In genomic region chr20:51529758-51530157, GRCh38 we compare ENCODE assay signal across 8 cellular contexts. TPM values are rescaled to one million over a fixed set of nuclear protein-coding genes. Genes with fewer than 3 reads are reported as not detected.
DNase-seq lines count a peak whose midpoint lies in the region; ATAC-seq and TF ChIP-seq lines count a peak whose summit lies in the region.

No MANE protein-coding gene starts in this region.

- H3K4me1 Mint-ChIP-seq in immature natural killer cell: peaks cover 100% of the 10 kb centered on the region in 2 donors
- H3K4me1 Mint-ChIP-seq in stimulated activated effector memory CD8-positive, alpha-beta T cell treated with anti-CD3 and anti-CD28 coated beads, Interleukin-12 subunit alpha, Interleukin-12 subunit beta, amount 100 ng/mL, for 72 hours: peaks cover 96% of the 10 kb centered on the region

- peak; percentile 53 for ATAC-seq in stimulated activated effector memory CD8-positive, alpha-beta T cell treated with anti-CD3 and anti-CD28 coated beads, Interleukin-12 subunit alpha, Interleukin-12 subunit beta, amount 100 ng/mL, for 72 hours
- no peak for ATAC-seq in GM18502 (IDR thresholded peaks at IDR 0.05; ENCODE audit: poor library complexity, unreplicated experiment)

- H3K36me3 Mint-ChIP-seq in immature natural killer cell: peaks cover 3 to 24% (median 12%) of the 10 kb centered on the region in 3 donors
- peaks cover 79% of the 10 kb centered on the region for H3K36me3 Mint-ChIP-seq in stimulated activated effector memory CD8-positive, alpha-beta T cell treated with anti-CD3 and anti-CD28 coated beads, Interleukin-12 subunit alpha, Interleukin-12 subunit beta, amount 100 ng/mL, for 72 hours

- peak overlapping the region; percentile 95 to 100 (median 100) for H3K27ac Mint-ChIP-seq in immature natural killer cell
- peak overlapping the region; percentile 98 for H3K27ac Mint-ChIP-seq in stimulated activated effector memory CD8-positive, alpha-beta T cell treated with anti-CD3 and anti-CD28 coated beads, Interleukin-12 subunit alpha, Interleukin-12 subunit beta, amount 100 ng/mL, for 72 hours

- peaks cover 5 to 41% (median 14%) of the 10 kb centered on the region in 3 donors for H3K27me3 Mint-ChIP-seq in immature natural killer cell (ENCODE audit: low read depth in 3 of 3)

- no peak overlapping the region for H3K4me3 ChIP-seq in dorsolateral prefrontal cortex

- no peak overlapping the region for H3K27ac ChIP-seq in dorsolateral prefrontal cortex

- intact Hi-C loops in dorsolateral prefrontal cortex (cut with DNase I): no loop called here

- TF ChIP-seq CTCF in dorsolateral prefrontal cortex (IDR thresholded peaks at IDR 0.05 in 54 of 56, conservative IDR thresholded peaks at IDR 0.05 in 2 of 56; ENCODE audit: low read depth in 1 of 56, partially characterized antibody in 56 of 56): no peak

- DNase-seq in NCI-H226 (peak; percentile 19), immature natural killer cell (peak; percentile 55 to 68 (median 56)), DMS 273 (lab: John Stamatoyannopoulos, UW; ENCODE audit: unreplicated experiment) (no peak), dorsolateral prefrontal cortex (no peak), DMS153 treated with DMSO at 0.1 percent for 48 hours (lab: John Stamatoyannopoulos, UW; ENCODE audit: unreplicated experiment) (no peak)
- peak; percentile 85 for DNase-seq in activated CD8-positive, alpha-beta memory T cell treated with anti-CD3 and anti-CD28 coated beads, Interleukin-2, amount 50 U/mL, for 48 hours
- peak; percentile 49 to 84 for DNase-seq in stimulated activated effector memory CD8-positive, alpha-beta T cell treated with anti-CD3 and anti-CD28 coated beads, Interleukin-12 subunit alpha, Interleukin-12 subunit beta, amount 100 ng/mL, for 72 hours (ENCODE audit: low spot score in 2 of 2)

- peaks cover 0 to 9% (median 0%) of the 10 kb centered on the region in 45 donors for H3K27me3 ChIP-seq in dorsolateral prefrontal cortex

- peak overlapping the region; percentile 48 to 79 (median 74) for H3K4me3 Mint-ChIP-seq in immature natural killer cell
- H3K4me3 Mint-ChIP-seq in stimulated activated effector memory CD8-positive, alpha-beta T cell treated with anti-CD3 and anti-CD28 coated beads, Interleukin-12 subunit alpha, Interleukin-12 subunit beta, amount 100 ng/mL, for 72 hours: peak overlapping the region; percentile 87

- no peaks in the 10 kb centered on the region for H3K9me3 Mint-ChIP-seq in immature natural killer cell
- no peaks in the 10 kb centered on the region for H3K9me3 Mint-ChIP-seq in stimulated activated effector memory CD8-positive, alpha-beta T cell treated with anti-CD3 and anti-CD28 coated beads, Interleukin-12 subunit alpha, Interleukin-12 subunit beta, amount 100 ng/mL, for 72 hours

RNA-seq across cellular contexts. Expression of gene NFATC2, which starts 12.8 kb away (rescaled TPM):
- polyA plus RNA-seq in immature natural killer cell: 100 to 1,000 TPM in 1 of 3 donors, 10 to 100 TPM in 2; 14.5 to 101 (median 21.3) TPM
- total RNA-seq in dorsolateral prefrontal cortex: 10 to 100 TPM in 1 of 120 experiments, 1 to 10 TPM in 119; 1.6 to 11.4 (median 4.1) TPM

Comparison
In these comparisons a context has a peak if more than half of its experiments do, and no peak if none do; other contexts are left out.
1. DNase-seq: peak in NCI-H226 (single experiment), activated CD8-positive, alpha-beta memory T cell treated with anti-CD3 and anti-CD28 coated beads, Interleukin-2, amount 50 U/mL, for 48 hours (single experiment), immature natural killer cell (3 of 3) and stimulated activated effector memory CD8-positive, alpha-beta T cell treated with anti-CD3 and anti-CD28 coated beads, Interleukin-12 subunit alpha, Interleukin-12 subunit beta, amount 100 ng/mL, for 72 hours (2 of 2); none in DMS 273 (single experiment), dorsolateral prefrontal cortex (0 of 10) and DMS153 treated with DMSO at 0.1 percent for 48 hours (single experiment).